In the genomic region with DNA sequence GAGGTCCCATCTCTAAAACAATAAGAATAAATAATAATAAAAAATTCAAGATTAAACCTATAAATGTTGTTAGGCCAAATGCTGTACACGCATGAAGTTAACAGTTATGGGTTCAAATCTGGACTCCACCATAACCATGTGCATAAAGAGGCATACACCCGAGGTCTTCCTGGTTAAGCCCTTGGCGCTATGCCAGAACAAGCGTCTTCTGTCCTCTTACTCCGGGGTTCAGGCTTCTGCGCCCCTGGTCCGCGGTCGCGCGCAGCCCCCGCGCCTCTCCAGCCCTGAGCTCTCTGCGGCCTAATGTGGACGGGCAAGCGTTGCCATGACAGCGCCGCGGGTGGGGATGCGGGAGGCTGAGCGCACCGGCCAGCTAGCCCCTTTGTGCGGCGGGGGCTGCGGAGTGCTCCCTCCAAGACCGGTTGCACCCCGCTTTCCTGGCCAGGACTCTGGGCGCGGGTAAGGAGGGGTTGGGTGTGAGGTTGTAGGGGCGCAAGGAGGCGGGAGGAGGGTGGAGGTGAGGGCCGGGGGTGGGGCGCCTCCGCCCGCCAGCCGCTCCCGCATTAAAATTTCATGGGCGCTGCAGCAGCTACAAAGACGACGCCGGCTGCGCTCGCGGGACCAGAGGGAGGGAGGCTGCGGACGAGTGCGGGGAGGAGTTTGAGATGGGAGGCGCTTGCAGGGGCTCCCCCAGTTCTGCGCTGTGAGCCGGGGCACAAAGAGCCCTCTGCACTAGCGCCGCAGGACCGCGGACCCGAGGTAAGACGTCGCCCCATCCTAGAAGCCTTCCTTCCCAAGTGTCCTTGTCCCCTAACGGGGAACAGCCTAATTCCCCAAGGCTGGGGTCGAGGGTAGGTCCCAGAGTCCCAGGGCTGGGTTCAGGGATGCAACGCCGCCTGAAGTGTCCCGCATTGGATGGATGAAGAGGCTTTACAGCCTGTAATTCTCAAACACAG, we compare ENCODE assay signal across 8 cellular contexts. TPM values are rescaled to one million over a fixed set of nuclear protein-coding genes. Genes with fewer than 3 reads are reported as not detected.
DNase-seq lines count a peak whose midpoint lies in the region; ATAC-seq, FAIRE-seq and TF ChIP-seq lines count a peak whose summit lies in the region.

A gene (plus strand): TSS at position 693 of the 956 bp plus-strand sequence.

- peaks cover 29% of the 10 kb centered on the region for H3K27me3 ChIP-seq in fibroblast of lung (ENCODE audit: control insufficient read depth, insufficient read depth, low read length)
- peaks cover 0 to 7% (median 2%) of the 10 kb centered on the region in 4 donors for H3K27me3 ChIP-seq in pancreas

- in situ Hi-C loops in GM13977 (cut with MboI; ENCODE audit: low pct_unique_long_range_greater_than_20kb, low sequenced_read_pairs, unreplicated experiment), result no loop called here
- in situ Hi-C loops in KBM-7 (cut with MboI; ENCODE audit: low pct_unique_long_range_greater_than_20kb, low sequenced_read_pairs), result no loop called here

- H4K20me1 ChIP-seq in fibroblast of lung (ENCODE audit: control insufficient read depth, extremely low read depth, insufficient read depth, low read length), result no peaks in the 10 kb centered on the region

- H3K79me2 ChIP-seq in fibroblast of lung (ENCODE audit: control insufficient read depth, insufficient read depth, low read length), result no peaks in the 10 kb centered on the region

- peak within 1 kb of the TSS; percentile 87 for H3K4me2 ChIP-seq in fibroblast of lung (ENCODE audit: extremely low read depth, insufficient read depth, low read length)

- H3K4me3 ChIP-seq in fibroblast of lung (replicated peaks in 1 of 4; ENCODE audit: control extremely low read depth in 1 of 4, insufficient read depth in 1 of 4, low read depth in 3 of 4, low read length in 4 of 4), result peak within 1 kb of the TSS; percentile 40 to 71 (median 48)
- peak within 1 kb of the TSS in 1 of 4 donors; percentile 33 for H3K4me3 ChIP-seq in pancreas

- peak within 1 kb of the TSS; percentile 63 for H2AFZ ChIP-seq in fibroblast of lung (ENCODE audit: low read length)

- H3K36me3 ChIP-seq in fibroblast of lung (ENCODE audit: control insufficient read depth, insufficient read depth, low read length) (no peaks in the 10 kb centered on the region), pancreas (no peaks in the 10 kb centered on the region)

- intact Hi-C loops in pancreas (cut with DNase I), result loop anchor here in 1 of 3 donors (10.0 kb wide), 1 partner anchor 172 kb away; a partner anchor contains a TSS

- 3 to 4% methylated on average over 57 to 62 of the region's 62 CpGs for WGBS in pancreas, 2 donors

- no peak within 1 kb of the TSS for H3K27ac ChIP-seq in fibroblast of lung (ENCODE audit: insufficient read depth, low read length)
- H3K27ac ChIP-seq in pancreas, result no peak within 1 kb of the TSS

- H3K4me1 ChIP-seq in fibroblast of lung (ENCODE audit: control insufficient read depth, extremely low read depth, insufficient read depth, low read length) (peaks cover 12% of the 10 kb centered on the region), pancreas (peaks cover 0 to 9% (median 0%) of the 10 kb centered on the region in 3 donors)

- no peak for FAIRE-seq in pancreas (lab: Jason Lieb, UNC)

- H3K9me3 ChIP-seq in fibroblast of lung (ENCODE audit: control insufficient read depth, insufficient read depth, low read depth, low read length) (no peaks in the 10 kb centered on the region), pancreas (no peaks in the 10 kb centered on the region)

- TF ChIP-seq CTCF in GM13977 (IDR thresholded peaks at IDR 0.05; ENCODE audit: extremely low read depth, insufficient read depth, missing control alignments) (no peak), fibroblast of lung (conservative IDR thresholded peaks at IDR 0.05 in 1 of 2, IDR thresholded peaks at IDR 0.05 in 1 of 2; ENCODE audit: low read depth in 1 of 2, low read length in 2 of 2) (no peak), pancreas (IDR thresholded peaks at IDR 0.05) (no peak)

- H3K9ac ChIP-seq in fibroblast of lung (ENCODE audit: insufficient read depth, low read length), result peak within 1 kb of the TSS; percentile 8

- peak; percentile 21 to 53 (median 43) for ATAC-seq in pancreas
- ATAC-seq in HG02981 (IDR thresholded peaks at IDR 0.05; ENCODE audit: unreplicated experiment), result no peak

- DNase-seq in GM13977 (ENCODE audit: low spot score) (peak; percentile 86), NCI-H2029 (lab: John Stamatoyannopoulos, UW) (peak; percentile 33), fibroblast of lung (ENCODE audit: low read depth in 2 of 2) (peak in 1 of 2 donors; percentile 48), pancreas (no peak), NK-92 (lab: John Stamatoyannopoulos, UW; ENCODE audit: unreplicated experiment) (no peak), KBM-7 (no peak)
- peak; percentile 71 for DNase-seq in activated T-cell treated with anti-CD3 and anti-CD28 coated beads, Interleukin-2, amount 50 U/mL, for 1 hour

RNA-seq across cellular contexts. Expression of the gene that starts here (rescaled TPM):
- total RNA-seq in fibroblast of lung (2.1 and 10.2 TPM in 2 replicates), pancreas (under 1 TPM; 0.35 to 0.78 (median 0.60) TPM)
- polyA plus RNA-seq in fibroblast of lung (1.6 and 1.9 TPM in 2 replicates), pancreas (under 1 TPM; 0.28 to 0.42 TPM)
- polyA plus RNA-seq in fibroblast of lung (2012), result 1.4 and 1.9 TPM in 2 replicates
- polyA minus RNA-seq in fibroblast of lung (ENCODE audit: low replicate concordance), result 0.43 and 0.63 TPM in 2 replicates

Comparison
In these comparisons a context has a peak if more than half of its experiments do, and no peak if none do; other contexts are left out.
1. Peak in ATAC-seq in pancreas; RNA of the gene not detected or under 1 TPM.
2. DNase-seq: peak in GM13977 (single experiment), NCI-H2029 (single experiment) and activated T-cell treated with anti-CD3 and anti-CD28 coated beads, Interleukin-2, amount 50 U/mL, for 1 hour (single experiment); none in pancreas (0 of 6), NK-92 (single experiment) and KBM-7 (single experiment).